12 cellular contexts compared by ENCODE assay signal in genomic region chr19:14589428-14589827, GRCh38. TPM values are rescaled to one million over a fixed set of nuclear protein-coding genes. Genes with fewer than 3 reads are reported as not detected.
DNase-seq lines count a peak whose midpoint lies in the region; ATAC-seq, FAIRE-seq and TF ChIP-seq lines count a peak whose summit lies in the region.
"Not testable (repeated sequence)": the region's sequence is repeated elsewhere in the genome, so short reads cannot be mapped to it uniquely, and the experiment has no call there.
"Had no signal": no experiment of that assay in that cellular context is flagged by ENCODE, and none has a peak within 500 bp of the region (broad histone marks: within the 10 kb centered on the region; RNA-seq: fewer than 3 reads in every experiment).

No MANE protein-coding gene starts in this region.

- not testable (repeated sequence) for H3K27ac Mint-ChIP-seq in CD4-positive, CD25-positive, alpha-beta regulatory T cell; naive thymus-derived CD4-positive, alpha-beta T cell
- H3K27ac Mint-ChIP-seq in activated CD4-positive, alpha-beta T cell treated with anti-CD3 and anti-CD28 coated beads, Interleukin-2, amount 10 ng/mL, durations not matched to agents 24 days and 14 days: peak overlapping the region; percentile 29
- peak overlapping the region; percentile 86 for H3K27ac Mint-ChIP-seq in stimulated activated naive B cell treated with anti-CD40 and anti-IgM and Interleukin-4, amounts not matched to agents 10 μg/mL and 1 μg/mL and 100 μg/mL, for 72 hours

- TF ChIP-seq CTCF in K562 (IDR thresholded peaks at IDR 0.05 in 2 of 3, conservative IDR thresholded peaks at IDR 0.05 in 1 of 3; ENCODE audit: insufficient read depth in 2 of 3, low read depth in 1 of 3, low read length in 3 of 3): not testable (repeated sequence)

- H3K9me1 ChIP-seq in K562 (ENCODE audit: control insufficient read depth, insufficient read depth, low read length): not testable (repeated sequence)

- H3K9ac ChIP-seq in K562 (ENCODE audit: insufficient read depth in 1 of 2, low read depth in 2 of 2, low read length in 2 of 2): not testable (repeated sequence)

- H3K36me3 ChIP-seq in CD4-positive, CD25-positive, alpha-beta regulatory T cell (ENCODE audit: control insufficient read depth, insufficient read depth, low read length); K562 (ENCODE audit: control insufficient read depth, insufficient read depth, low read length); naive thymus-derived CD4-positive, alpha-beta T cell (ENCODE audit: control insufficient read depth in 2 of 3, insufficient read depth in 3 of 3, low read length in 3 of 3): not testable (repeated sequence)

- not testable (repeated sequence) for TF ChIP-seq RAD21 in K562 (CRISPR knock-in tag; conservative IDR thresholded peaks at IDR 0.05 in 1 of 2, IDR thresholded peaks at IDR 0.05 in 1 of 2)

- H3K4me3 Mint-ChIP-seq in CD4-positive, CD25-positive, alpha-beta regulatory T cell; activated CD4-positive, alpha-beta T cell treated with anti-CD3 and anti-CD28 coated beads, Interleukin-2, amount 10 ng/mL, durations not matched to agents 24 days and 14 days; naive thymus-derived CD4-positive, alpha-beta T cell: not testable (repeated sequence)
- H3K4me3 Mint-ChIP-seq in stimulated activated naive B cell treated with anti-CD40 and anti-IgM and Interleukin-4, amounts not matched to agents 10 μg/mL and 1 μg/mL and 100 μg/mL, for 72 hours: peak overlapping the region; percentile 45 to 58

- not testable (repeated sequence) for H3K4me3 ChIP-seq in CD4-positive, CD25-positive, alpha-beta regulatory T cell (ENCODE audit: low read depth, low read length); K562; naive thymus-derived CD4-positive, alpha-beta T cell (ENCODE audit: low read length)

- BruUV-seq in K562 (replicated peaks; lab: Mats Ljungman, UMichigan): not testable (repeated sequence)

- POLR2A ChIA-PET in K562 (lab: Yijun Ruan, JAX); naive thymus-derived CD4-positive, alpha-beta T cell (lab: Charles Lee): not testable (repeated sequence)

- H3K9me3 ChIP-seq in CD4-positive, CD25-positive, alpha-beta regulatory T cell (ENCODE audit: control insufficient read depth in 2 of 2, low read length in 2 of 2); K562 (replicated peaks; ENCODE audit: control insufficient read depth, insufficient read depth, low read depth, low read length); naive thymus-derived CD4-positive, alpha-beta T cell (ENCODE audit: control insufficient read depth in 2 of 3, low read length in 3 of 3): not testable (repeated sequence)

- H3K27me3 ChIP-seq in CD4-positive, CD25-positive, alpha-beta regulatory T cell (ENCODE audit: control insufficient read depth, insufficient read depth, low read length); naive thymus-derived CD4-positive, alpha-beta T cell (ENCODE audit: control insufficient read depth in 2 of 2, insufficient read depth in 2 of 2, low read length in 2 of 2): not testable (repeated sequence)
- H3K27me3 ChIP-seq in K562 (ENCODE audit: control insufficient read depth in 2 of 2, insufficient read depth in 2 of 2, low read length in 2 of 2): peaks cover 2 to 13% of the 10 kb centered on the region in 2 experiments; a peak in 2 of 5 replicates

- peak; percentile 48 to 60 for ATAC-seq in CD4-positive, CD25-positive, alpha-beta regulatory T cell (ENCODE audit: low read depth in 2 of 2)
- not testable (repeated sequence) for ATAC-seq in K562
- ATAC-seq in naive thymus-derived CD4-positive, alpha-beta T cell: peak; percentile 53
- peak; percentile 60 to 61 for ATAC-seq in stimulated activated naive B cell treated with anti-CD40 and anti-IgM and Interleukin-4, amounts not matched to agents 10 μg/mL and 1 μg/mL and 100 μg/mL, for 72 hours (replicated peaks)

- in situ Hi-C loops in K562 (cut with MboI): not testable (repeated sequence)

- H4K20me1 ChIP-seq in K562 (replicated peaks; ENCODE audit: control insufficient read depth, insufficient read depth, low read length): not testable (repeated sequence)

- not testable (repeated sequence) for H3K27me3 Mint-ChIP-seq in CD4-positive, CD25-positive, alpha-beta regulatory T cell; activated CD4-positive, alpha-beta T cell treated with anti-CD3 and anti-CD28 coated beads, Interleukin-2, amount 10 ng/mL, durations not matched to agents 24 days and 14 days; naive thymus-derived CD4-positive, alpha-beta T cell; stimulated activated naive B cell treated with anti-CD40 and anti-IgM and Interleukin-4, amounts not matched to agents 10 μg/mL and 1 μg/mL and 100 μg/mL, for 72 hours

- not testable (repeated sequence) for H3K27ac ChIP-seq in CD4-positive, CD25-positive, alpha-beta regulatory T cell (ENCODE audit: insufficient read depth, low read length, poor library complexity, severe bottlenecking); K562 (ENCODE audit: extremely low read depth, low read depth, low read length); naive thymus-derived CD4-positive, alpha-beta T cell (ENCODE audit: low read depth, low read length)

- CTCF ChIA-PET in K562 (lab: Yijun Ruan, JAX; ENCODE audit: low intra/inter-chr PET ratio); naive thymus-derived CD4-positive, alpha-beta T cell (lab: Charles Lee): not testable (repeated sequence)

- H3K4me1 ChIP-seq in CD4-positive, CD25-positive, alpha-beta regulatory T cell (ENCODE audit: control insufficient read depth, insufficient read depth, low read length, poor library complexity, severe bottlenecking); K562 (replicated peaks in 1 of 2; ENCODE audit: control insufficient read depth in 2 of 2, insufficient read depth in 2 of 2, low read length in 2 of 2); naive thymus-derived CD4-positive, alpha-beta T cell (ENCODE audit: control insufficient read depth in 2 of 2, insufficient read depth in 2 of 2, low read length in 2 of 2): not testable (repeated sequence)

- not testable (repeated sequence) for H3K4me1 Mint-ChIP-seq in CD4-positive, CD25-positive, alpha-beta regulatory T cell; activated CD4-positive, alpha-beta T cell treated with anti-CD3 and anti-CD28 coated beads, Interleukin-2, amount 10 ng/mL, durations not matched to agents 24 days and 14 days; naive thymus-derived CD4-positive, alpha-beta T cell
- H3K4me1 Mint-ChIP-seq in stimulated activated naive B cell treated with anti-CD40 and anti-IgM and Interleukin-4, amounts not matched to agents 10 μg/mL and 1 μg/mL and 100 μg/mL, for 72 hours: peaks cover 44 to 69% of the 10 kb centered on the region in 2 donors

- H3K4me2 ChIP-seq in K562 (ENCODE audit: insufficient read depth, low read length): not testable (repeated sequence)

- not testable (repeated sequence) for H3K36me3 Mint-ChIP-seq in CD4-positive, CD25-positive, alpha-beta regulatory T cell; activated CD4-positive, alpha-beta T cell treated with anti-CD3 and anti-CD28 coated beads, Interleukin-2, amount 10 ng/mL, durations not matched to agents 24 days and 14 days (ENCODE audit: low read depth); naive thymus-derived CD4-positive, alpha-beta T cell
- H3K36me3 Mint-ChIP-seq in stimulated activated naive B cell treated with anti-CD40 and anti-IgM and Interleukin-4, amounts not matched to agents 10 μg/mL and 1 μg/mL and 100 μg/mL, for 72 hours: peaks cover 56 to 68% of the 10 kb centered on the region in 2 donors

- peak; percentile 94 for FAIRE-seq in K562 (lab: Jason Lieb, UNC)

- 0% methylated on average over 2 of the region's 4 CpGs for WGBS in K562 (ENCODE audit: insufficient coverage, low coverage, missing lambda C conversion rate)

- not testable (repeated sequence) for TF ChIP-seq EP300 in K562 (IDR thresholded peaks at IDR 0.05; ENCODE audit: low read length)

- not testable (repeated sequence) for H3K79me2 ChIP-seq in K562 (ENCODE audit: control insufficient read depth, insufficient read depth, low read length)

- H3K9me3 Mint-ChIP-seq in CD4-positive, CD25-positive, alpha-beta regulatory T cell; activated CD4-positive, alpha-beta T cell treated with anti-CD3 and anti-CD28 coated beads, Interleukin-2, amount 10 ng/mL, durations not matched to agents 24 days and 14 days; naive thymus-derived CD4-positive, alpha-beta T cell; stimulated activated naive B cell treated with anti-CD40 and anti-IgM and Interleukin-4, amounts not matched to agents 10 μg/mL and 1 μg/mL and 100 μg/mL, for 72 hours: not testable (repeated sequence)

- intact Hi-C loops in activated CD4-positive, alpha-beta T cell treated with anti-CD3 and anti-CD28 coated beads, Interleukin-2, amount 10 ng/mL, durations not matched to agents 24 days and 14 days (cut with micrococcal nuclease); K562 (cut with micrococcal nuclease); naive thymus-derived CD4-positive, alpha-beta T cell (cut with micrococcal nuclease): not testable (repeated sequence)

- H2AFZ ChIP-seq in K562 (ENCODE audit: low read depth, low read length): not testable (repeated sequence)

- DNase-seq in CD4-positive, CD25-positive, alpha-beta regulatory T cell: peak in 1 of 3 donors; percentile 26
- peak; percentile 39 for DNase-seq in HCEC 1CT
- peak; percentile 31 for DNase-seq in NK-92 treated with Interleukin-12 subunit alpha and Interleukin-12 subunit beta, amount 100 ng/mL, for 24 hours (lab: John Stamatoyannopoulos, UW)
- not testable (repeated sequence) for DNase-seq in activated CD4-positive, alpha-beta T cell treated with anti-CD3 and anti-CD28 coated beads, Interleukin-2, amount 10 ng/mL, durations not matched to agents 24 days and 14 days; K562 (ENCODE audit: extremely low read depth in 1 of 4, low spot score in 3 of 4); naive thymus-derived CD4-positive, alpha-beta T cell; stimulated activated naive B cell treated with anti-CD40 and anti-IgM and Interleukin-4, amounts not matched to agents 10 μg/mL and 1 μg/mL and 100 μg/mL, for 72 hours
- DNase-seq in activated effector memory CD4-positive, alpha-beta T cell treated with anti-CD3 and anti-CD28 coated beads, Interleukin-2, amount 50 U/mL, for 16 hours: peak; percentile 67

- TF ChIP-seq POLR2A in K562 (conservative IDR thresholded peaks at IDR 0.05): not testable (repeated sequence)

RNA-seq across cellular contexts. Expression of gene CLEC17A, which starts 6.5 kb away (rescaled TPM):
- 0.25 TPM for total RNA-seq in CD4-positive, CD25-positive, alpha-beta regulatory T cell
- polyA plus RNA-seq in CD4-positive, CD25-positive, alpha-beta regulatory T cell: not detected
- not detected in 2 replicates for total RNA-seq in activated CD4-positive, alpha-beta T cell treated with anti-CD3 and anti-CD28 coated beads, Interleukin-2, amount 10 ng/mL, durations not matched to agents 24 days and 14 days
- not detected in 2 replicates for total RNA-seq in K562 (2011; cell fraction: chromatin; rRNA removed; ENCODE audit: low replicate concordance)
- not detected in 2 replicates for total RNA-seq in K562 (2011; cell fraction: nucleolus; rRNA removed)
- total RNA-seq in K562 (2011; cell fraction: nucleoplasm; rRNA removed): not detected in 2 replicates
- total RNA-seq in K562 (2014; rRNA removed) (not detected in 2 replicates), K562 (2014; rRNA removed; fragmentation: Illumina TruSeq; extraction: Trizol) (not detected in 2 replicates), K562 (2015; rRNA removed; fragmentation: Illumina TruSeq; extraction: Trizol) (not detected in 2 replicates), K562 (2021) (not detected in 2 replicates)
- polyA plus RNA-seq in K562 (2011; rRNA removed) (0.03 TPM in 1 of 2 replicates, not detected in the other), K562 (2014; fragmentation: Illumina TruSeq; extraction: Trizol) (not detected in 2 replicates), K562 (2014; fragmentation: Nextera tagmentation; extraction: Ambion mirVana) (not detected), K562 (2014; rRNA removed) (not detected in 2 replicates)
- not detected in 2 replicates for polyA plus RNA-seq in K562 (2011; cell fraction: cytosol; rRNA removed)
- not detected in 2 replicates for polyA plus RNA-seq in K562 (2011; cell fraction: nucleus; rRNA removed)
- not detected in 2 replicates for polyA plus RNA-seq in K562 (2012)
- polyA minus RNA-seq in K562 (2011; rRNA and poly(A)+ RNA removed): not detected in 2 replicates
- polyA minus RNA-seq in K562 (2011; cell fraction: cytosol; rRNA and poly(A)+ RNA removed): not detected in 2 replicates
- not detected in 2 replicates for polyA minus RNA-seq in K562 (2011; cell fraction: nucleus; rRNA and poly(A)+ RNA removed)
- under 1 TPM in 1 of 5 experiments, not detected in 4; 0.83 TPM for total RNA-seq in naive thymus-derived CD4-positive, alpha-beta T cell
- under 1 TPM; 0.13 TPM for polyA plus RNA-seq in naive thymus-derived CD4-positive, alpha-beta T cell
- total RNA-seq: Daoy, H7, HT-29, Right ventricle myocardium superior had no signal

RNA-seq across cellular contexts. Expression of gene NDUFB7, which starts 17.6 kb away (rescaled TPM):
- total RNA-seq in CD4-positive, CD25-positive, alpha-beta regulatory T cell: 51.4 TPM
- polyA plus RNA-seq in CD4-positive, CD25-positive, alpha-beta regulatory T cell: 100 to 1,000 TPM; 196 to 238 (median 218) TPM
- 129 and 132 TPM in 2 replicates for total RNA-seq in activated CD4-positive, alpha-beta T cell treated with anti-CD3 and anti-CD28 coated beads, Interleukin-2, amount 10 ng/mL, durations not matched to agents 24 days and 14 days
- total RNA-seq in K562 (2011; cell fraction: chromatin; rRNA removed; ENCODE audit: low replicate concordance): 5.1 and 13.9 TPM in 2 replicates
- total RNA-seq in K562 (2011; cell fraction: nucleolus; rRNA removed): 55.0 and 85.4 TPM in 2 replicates
- total RNA-seq in K562 (2011; cell fraction: nucleoplasm; rRNA removed): 23.9 and 26.6 TPM in 2 replicates
- total RNA-seq in K562 (2014; rRNA removed) (842 and 854 TPM in 2 replicates), K562 (2014; rRNA removed; fragmentation: Illumina TruSeq; extraction: Trizol) (7.4 and 14.9 TPM in 2 replicates), K562 (2015; rRNA removed; fragmentation: Illumina TruSeq; extraction: Trizol) (227 and 243 TPM in 2 replicates), K562 (2021) (289 and 313 TPM in 2 replicates)
- polyA plus RNA-seq in K562 (2011; rRNA removed) (137 and 185 TPM in 2 replicates), K562 (2014; fragmentation: Illumina TruSeq; extraction: Trizol) (37.6 and 257 TPM in 2 replicates), K562 (2014; fragmentation: Nextera tagmentation; extraction: Ambion mirVana) (10 to 100 TPM; 31.3 to 91.8 TPM), K562 (2014; rRNA removed) (810 and 833 TPM in 2 replicates)
- 393 and 1,045 TPM in 2 replicates for polyA plus RNA-seq in K562 (2011; cell fraction: cytosol; rRNA removed)
- polyA plus RNA-seq in K562 (2011; cell fraction: nucleus; rRNA removed): 125 and 147 TPM in 2 replicates
- polyA plus RNA-seq in K562 (2012): 246 and 272 TPM in 2 replicates
- 14.2 and 24.3 TPM in 2 replicates for polyA minus RNA-seq in K562 (2011; rRNA and poly(A)+ RNA removed)
- 76.8 and 119 TPM in 2 replicates for polyA minus RNA-seq in K562 (2011; cell fraction: cytosol; rRNA and poly(A)+ RNA removed)
- 20.3 and 27.4 TPM in 2 replicates for polyA minus RNA-seq in K562 (2011; cell fraction: nucleus; rRNA and poly(A)+ RNA removed)
- 100 to 1,000 TPM in 1 of 5 experiments, 10 to 100 TPM in 4; 50.6 to 129 (median 63.4) TPM for total RNA-seq in naive thymus-derived CD4-positive, alpha-beta T cell
- polyA plus RNA-seq in naive thymus-derived CD4-positive, alpha-beta T cell: 100 to 1,000 TPM; 194 to 210 TPM
